In the genomic region with DNA sequence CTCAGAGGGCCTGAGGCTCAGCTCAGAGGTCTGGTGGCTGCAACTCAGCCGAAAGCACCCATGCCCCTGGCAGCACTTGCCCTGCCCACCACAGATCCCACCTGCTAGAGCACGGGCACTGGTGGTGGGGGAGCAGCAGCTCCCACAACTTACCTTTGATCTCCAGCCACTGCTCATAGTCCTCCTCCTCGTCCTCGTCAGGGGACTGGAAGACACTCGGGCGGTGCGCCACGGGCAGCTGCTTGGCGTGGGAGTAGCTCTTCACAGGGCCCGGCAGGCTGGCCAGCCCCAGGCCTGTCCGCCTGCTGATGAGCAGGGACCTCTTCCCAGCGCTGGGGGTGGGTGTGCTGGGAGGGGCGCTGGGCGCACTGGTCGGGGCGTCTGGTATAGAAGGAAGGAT, we compare ENCODE assay signal across 1 cellular context.
TF ChIP-seq lines count a peak whose summit lies in the region.

No MANE protein-coding gene starts in this region.

TF ChIP-seq in HepG2, 621 proteins besides CTCF, POLR2A, EP300 and RAD21:
- TF ChIP-seq RBFOX2 (IDR thresholded peaks at IDR 0.05; ENCODE audit: low read depth, low read length) (peak; percentile 39; the same call in 1 of the 2 replicates), PRPF4 (IDR thresholded peaks at IDR 0.05; ENCODE audit: low read depth, low read length, poor library complexity, severe bottlenecking) (no peak)
